ENCODE assay signal across 8 cellular contexts in genomic region chr10:22325272-22325947, GRCh38. TPM values are rescaled to one million over a fixed set of nuclear protein-coding genes. Genes with fewer than 3 reads are reported as not detected.
DNase-seq lines count a peak whose midpoint lies in the region; ATAC-seq and TF ChIP-seq lines count a peak whose summit lies in the region.

No MANE protein-coding gene starts in this region.

- DNase-seq in COLO668 (lab: John Stamatoyannopoulos, UW; ENCODE audit: unreplicated experiment) (peak; percentile 78), RPMI8226 (peak; percentile 89), fibroblast of the conjunctiva (ENCODE audit: low read depth) (peak; percentile 37), natural killer cell (peak; percentile 69), ureter (ENCODE audit: low spot score) (peak; percentile 64)
- DNase-seq in activated gamma-delta T cell treated with anti-CD3 and anti-CD28 coated beads, Interleukin-2, amount 50 U/mL, for 16 hours (ENCODE audit: low read depth), result peak; percentile 57

- H3K27ac Mint-ChIP-seq in natural killer cell, result peak overlapping the region; percentile 68 to 77

- ATAC-seq in GM19452 (IDR thresholded peaks at IDR 0.05; ENCODE audit: unreplicated experiment), result peak; percentile 54
- peak; percentile 41 for ATAC-seq in HG03460 (IDR thresholded peaks at IDR 0.05; ENCODE audit: unreplicated experiment)
- ATAC-seq in natural killer cell, result peak; percentile 42 to 61 (median 60)

- TF ChIP-seq CTCF in natural killer cell (IDR thresholded peaks at IDR 0.05), result no peak

- no peaks in the 10 kb centered on the region for H3K9me3 Mint-ChIP-seq in natural killer cell

- H3K4me3 Mint-ChIP-seq in natural killer cell, result peak overlapping the region; percentile 91

- peaks cover 10% of the 10 kb centered on the region for H3K36me3 Mint-ChIP-seq in natural killer cell

- peaks cover 13 to 30% of the 10 kb centered on the region in 2 donors for H3K27me3 Mint-ChIP-seq in natural killer cell (ENCODE audit: low read depth in 2 of 2)

- H3K4me1 Mint-ChIP-seq in natural killer cell, result peaks cover 35 to 43% of the 10 kb centered on the region in 2 donors

- intact Hi-C loops in natural killer cell (cut with micrococcal nuclease), result loop anchor here (1.0 to 10.0 kb wide), 2 partner anchors 10 to 389 kb away; partner anchors contain the start of gene PIP4K2A

RNA-seq across cellular contexts. Expression of gene BMI1, which starts 4.5 kb away (rescaled TPM):
- 10 to 100 TPM; 60.5 to 69.8 (median 66.4) TPM for total RNA-seq in natural killer cell
- 51.4 TPM for total RNA-seq in ureter

RNA-seq across cellular contexts. Expression of gene COMMD3, which starts 9.2 kb away (rescaled TPM):
- total RNA-seq in natural killer cell, result 10 to 100 TPM; 43.1 to 48.3 (median 44.2) TPM
- total RNA-seq in ureter, result 63.9 TPM

RNA-seq across cellular contexts. Expression of gene SPAG6, which starts 19.9 kb away (rescaled TPM):
- total RNA-seq in natural killer cell (under 1 TPM in 2 of 3 donors, not detected in 1; 0.35 to 0.79 TPM), ureter (2.6 TPM)

Comparison
In these comparisons a context has a peak if more than half of its experiments do, and no peak if none do; other contexts are left out.
1. Peak in every context shown above with its lines: DNase-seq and ATAC-seq.
2. DNase-seq: peak in every context shown above with its lines; median percentile 89 in RPMI8226; 78 in COLO668; 69 in natural killer cell; 64 in ureter; 57 in activated gamma-delta T cell treated with anti-CD3 and anti-CD28 coated beads, Interleukin-2, amount 50 U/mL, for 16 hours; 37 in fibroblast of the conjunctiva.